ENCODE assay signal across 19 cellular contexts in the genomic region with DNA sequence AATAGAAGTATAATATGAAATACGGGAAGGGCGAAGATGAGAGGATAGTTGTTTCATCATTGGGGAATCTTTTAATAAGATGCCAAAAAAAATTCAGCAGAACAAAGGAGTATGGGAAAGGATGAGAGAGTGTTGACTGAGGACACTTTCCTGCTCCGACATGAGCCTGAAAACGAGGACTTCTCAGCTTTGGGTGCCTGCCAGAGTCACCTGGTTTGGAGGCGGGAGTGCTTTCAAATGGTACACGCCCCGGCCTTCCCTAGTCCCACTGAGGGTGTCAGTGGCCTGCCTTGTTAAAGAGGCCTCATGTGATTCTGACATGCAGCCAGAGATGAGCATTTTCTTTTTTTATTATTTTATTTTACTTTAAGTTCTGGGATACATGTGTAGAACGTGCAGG.
A peak's percentile ranks its signal among the peaks of the same experiment; 100 is the strongest.
DNase-seq lines count a peak whose midpoint lies in the region; ATAC-seq and TF ChIP-seq lines count a peak whose summit lies in the region.
"Had no signal": no experiment of that assay in that cellular context is flagged by ENCODE, and none has a peak within 500 bp of the region (broad histone marks: within the 10 kb centered on the region; RNA-seq: fewer than 3 reads in every experiment).

No MANE protein-coding gene starts in this region.

- no peaks in the 10 kb centered on the region for H3K4me1 Mint-ChIP-seq in activated naive CD8-positive, alpha-beta T cell treated with anti-CD3 and anti-CD28 coated beads for 36 hours
- H3K4me1 Mint-ChIP-seq: CD4-positive, CD25-positive, alpha-beta regulatory T cell had no signal

- DNase-seq in heart left ventricle: no peak
- no peak for DNase-seq in Right ventricle myocardium inferior (ENCODE audit: missing footprints)
- peak; percentile 30 for DNase-seq in NCI-H2029 treated with DMSO at 0.1 percent for 48 hours (lab: John Stamatoyannopoulos, UW)
- DNase-seq in left colon: peak in 1 of 2 donors; percentile 50
- DNase-seq in tibial nerve (ENCODE audit: low spot score in 2 of 2): peak; percentile 31 to 43
- DNase-seq in activated naive CD8-positive, alpha-beta T cell treated with anti-CD3 and anti-CD28 coated beads for 36 hours: no peak
- DNase-seq in KBM-7: no peak
- no peak for DNase-seq in Karpas-422
- DNase-seq: Calu3; CD4-positive, CD25-positive, alpha-beta regulatory T cell; DND-41; GDM1; NCI-H510A treated with DMSO at 0.1 percent for 48 hours; NK-92 treated with Interleukin-12 subunit alpha and Interleukin-12 subunit beta, amount 100 ng/mL, for 24 hours; OCI-M1 had no signal

- no peaks in the 10 kb centered on the region for H4K20me1 ChIP-seq in Karpas-422 (ENCODE audit: insufficient read depth, low read depth, low read length)

- no peak overlapping the region for H3K27ac Mint-ChIP-seq in activated naive CD8-positive, alpha-beta T cell treated with anti-CD3 and anti-CD28 coated beads for 36 hours
- H3K27ac Mint-ChIP-seq: CD4-positive, CD25-positive, alpha-beta regulatory T cell; GM23338 had no signal

- H3K9me3 ChIP-seq in heart left ventricle: no peaks in the 10 kb centered on the region
- no peaks in the 10 kb centered on the region for H3K9me3 ChIP-seq in tibial nerve
- H3K9me3 ChIP-seq in Karpas-422 (ENCODE audit: low read length): no peaks in the 10 kb centered on the region
- H3K9me3 ChIP-seq: SJSA1 had no signal

- no peaks in the 10 kb centered on the region for H3K9me2 ChIP-seq in Karpas-422 (replicated peaks; ENCODE audit: insufficient read depth, low read length)

- no peak for TF ChIP-seq EP300 in tibial nerve (IDR thresholded peaks at IDR 0.05)

- H3K27ac ChIP-seq in heart left ventricle (peak overlapping the region in 7 of 12 donors; percentile 6 to 60 (median 42)), tibial nerve (no peak overlapping the region), Karpas-422 (ENCODE audit: low read length) (no peak overlapping the region)
- H3K27ac ChIP-seq: HL-60, RWPE1, SJSA1 had no signal

- H3K27me3 Mint-ChIP-seq in activated naive CD8-positive, alpha-beta T cell treated with anti-CD3 and anti-CD28 coated beads for 36 hours: no peaks in the 10 kb centered on the region
- H3K27me3 Mint-ChIP-seq: CD4-positive, CD25-positive, alpha-beta regulatory T cell had no signal

- H3K4me3 ChIP-seq in heart left ventricle: no peak overlapping the region
- no peak overlapping the region for H3K4me3 ChIP-seq in tibial nerve
- H3K4me3 ChIP-seq in Karpas-422 (ENCODE audit: low read length): no peak overlapping the region
- H3K4me3 ChIP-seq: GM23338, SJSA1 had no signal

- peaks cover 2% of the 10 kb centered on the region for H3K36me3 Mint-ChIP-seq in activated naive CD8-positive, alpha-beta T cell treated with anti-CD3 and anti-CD28 coated beads for 36 hours
- H3K36me3 Mint-ChIP-seq: CD4-positive, CD25-positive, alpha-beta regulatory T cell had no signal

- no peaks in the 10 kb centered on the region for H3K79me2 ChIP-seq in Karpas-422 (ENCODE audit: low read length)

- H3K4me1 ChIP-seq in heart left ventricle: peaks cover 0 to 25% (median 0%) of the 10 kb centered on the region in 12 donors
- H3K4me1 ChIP-seq in tibial nerve: peaks cover 0 to 12% (median 2%) of the 10 kb centered on the region in 4 donors
- no peaks in the 10 kb centered on the region for H3K4me1 ChIP-seq in Karpas-422 (ENCODE audit: low read length)
- H3K4me1 ChIP-seq: SJSA1 had no signal

- H3K4me2 ChIP-seq in Karpas-422 (ENCODE audit: low read depth, low read length, poor library complexity, severe bottlenecking): no peak overlapping the region
- H3K4me2 ChIP-seq: GM23338 had no signal

- no peak overlapping the region for H3K9ac ChIP-seq in Karpas-422 (ENCODE audit: low read length)

- ATAC-seq in heart left ventricle (peak in 2 of 4 donors; percentile 35 to 38), Right ventricle myocardium inferior (no peak), left colon (peak; percentile 62)
- ATAC-seq: GM23338 had no signal

- H3K27me3 ChIP-seq in heart left ventricle (no peaks in the 10 kb centered on the region), tibial nerve (no peaks in the 10 kb centered on the region), Karpas-422 (ENCODE audit: low read length) (no peaks in the 10 kb centered on the region)
- H3K27me3 ChIP-seq: SJSA1 had no signal

- in situ Hi-C loops in KBM-7 (cut with MboI; ENCODE audit: low pct_unique_long_range_greater_than_20kb, low sequenced_read_pairs): no loop called here

- H3K36me3 ChIP-seq in heart left ventricle (no peaks in the 10 kb centered on the region), tibial nerve (no peaks in the 10 kb centered on the region), Karpas-422 (ENCODE audit: insufficient read depth, low read length) (no peaks in the 10 kb centered on the region)
- H3K36me3 ChIP-seq: SJSA1 had no signal

- no peak overlapping the region for H2AFZ ChIP-seq in Karpas-422 (ENCODE audit: low read length)
- H2AFZ ChIP-seq: GM23338 had no signal

- intact Hi-C loops in heart left ventricle (cut with DNase I): no loop called here
- intact Hi-C loops in Right ventricle myocardium inferior (cut with DNase I): no loop called here
- intact Hi-C loops in left colon (cut with DNase I, micrococcal nuclease): no loop called here

- WGBS in heart left ventricle, 4 donors: 59 to 70% (median 66%) methylated on average over 8 of the region's 8 CpGs
- 58 to 69% methylated on average over 8 of the region's 8 CpGs for WGBS in tibial nerve, 2 donors

- H3K9me3 Mint-ChIP-seq in activated naive CD8-positive, alpha-beta T cell treated with anti-CD3 and anti-CD28 coated beads for 36 hours: peaks cover 5% of the 10 kb centered on the region

- H3K4me3 Mint-ChIP-seq in activated naive CD8-positive, alpha-beta T cell treated with anti-CD3 and anti-CD28 coated beads for 36 hours: no peak overlapping the region
- H3K4me3 Mint-ChIP-seq: CD4-positive, CD25-positive, alpha-beta regulatory T cell; GM23338 had no signal

- TF ChIP-seq POLR2A in heart left ventricle (IDR thresholded peaks at IDR 0.05): no peak
- TF ChIP-seq POLR2A in tibial nerve (IDR thresholded peaks at IDR 0.05): no peak

- no peak for TF ChIP-seq CTCF in heart left ventricle (IDR thresholded peaks at IDR 0.05)
- TF ChIP-seq CTCF in tibial nerve (IDR thresholded peaks at IDR 0.05): no peak

Comparison
In these comparisons a context has a peak if more than half of its experiments do, and no peak if none do; other contexts are left out.
1. DNase-seq: peak in NCI-H2029 treated with DMSO at 0.1 percent for 48 hours (single experiment) and tibial nerve (2 of 2); none in heart left ventricle (0 of 5), Right ventricle myocardium inferior (single experiment), activated naive CD8-positive, alpha-beta T cell treated with anti-CD3 and anti-CD28 coated beads for 36 hours (single experiment), KBM-7 (single experiment) and Karpas-422 (single experiment).
2. H3K27ac ChIP-seq: peak in heart left ventricle (7 of 12); none in tibial nerve (0 of 4) and Karpas-422 (single experiment).